Comparison of ENCODE assay signal across 8 cellular contexts in genomic region chr9:37410969-37411785, GRCh38. TPM values are rescaled to one million over a fixed set of nuclear protein-coding genes. Genes with fewer than 3 reads are reported as not detected.
DNase-seq lines count a peak whose midpoint lies in the region; ATAC-seq, FAIRE-seq and TF ChIP-seq lines count a peak whose summit lies in the region.

No MANE protein-coding gene starts in this region.

- peak; percentile 32 for ATAC-seq in HG03045 (IDR thresholded peaks at IDR 0.05; ENCODE audit: unreplicated experiment)
- ATAC-seq in activated T-helper 17 cell treated with anti-CD3 and anti-CD28 coated beads, Interleukin-2, amount 50 U/mL, for 72 hours (replicated peaks) = peak; percentile 57

- CTCF ChIA-PET in MCF 10A (lab: Yijun Ruan, JAX) = interaction anchor here (0.6 to 3.9 kb wide), 8 partner anchors 12 to 537 kb away, joined by 3 to 24 read pairs (median 3); no protein-coding TSS in a partner anchor

- no peak overlapping the region for H3K9ac ChIP-seq in colonic mucosa (ENCODE audit: low read depth in 2 of 2, low read length in 2 of 2)

- intact Hi-C loops in MCF 10A (cut with micrococcal nuclease) = loop anchor here (5.0 to 10.0 kb wide), 2 partner anchors 416 to 539 kb away; no protein-coding TSS in a partner anchor
- intact Hi-C loops in breast epithelium (cut with DNase I; ENCODE audit: low total_unique reads) = loop anchor here (5.0 kb wide), 1 partner anchor 389 kb away; no protein-coding TSS in a partner anchor
- intact Hi-C loops in colonic mucosa (cut with DNase I) = no loop called here

- no peaks in the 10 kb centered on the region for H3K9me3 Mint-ChIP-seq in MCF 10A (ENCODE audit: unreplicated experiment)
- H3K9me3 Mint-ChIP-seq in activated T-helper 17 cell treated with anti-CD3 and anti-CD28 coated beads, Interleukin-2, amount 50 U/mL, for 72 hours = no peaks in the 10 kb centered on the region

- no peaks in the 10 kb centered on the region for H3K36me3 Mint-ChIP-seq in MCF 10A (ENCODE audit: insufficient read depth, unreplicated experiment)
- no peaks in the 10 kb centered on the region for H3K36me3 Mint-ChIP-seq in activated T-helper 17 cell treated with anti-CD3 and anti-CD28 coated beads, Interleukin-2, amount 50 U/mL, for 72 hours (ENCODE audit: low read depth)

- no peak for TF ChIP-seq POLR2A in breast epithelium (IDR thresholded peaks at IDR 0.05)

- 27 to 62% (median 43%) methylated on average over 12 of the region's 13 CpGs for WGBS in small intestine, 3 donors

- H3K4me1 ChIP-seq in breast epithelium = no peaks in the 10 kb centered on the region
- H3K4me1 ChIP-seq in small intestine (ENCODE audit: control insufficient read depth in 2 of 2, insufficient read depth in 1 of 2, low read depth in 1 of 2, low read length in 1 of 2) = no peaks in the 10 kb centered on the region
- no peaks in the 10 kb centered on the region for H3K4me1 ChIP-seq in colonic mucosa

- peak overlapping the region; percentile 94 for H3K27ac Mint-ChIP-seq in MCF 10A (ENCODE audit: low read depth, unreplicated experiment)
- H3K27ac Mint-ChIP-seq in activated T-helper 17 cell treated with anti-CD3 and anti-CD28 coated beads, Interleukin-2, amount 50 U/mL, for 72 hours = peak overlapping the region; percentile 78

- H3K4me3 ChIP-seq in breast epithelium (no peak overlapping the region), small intestine (ENCODE audit: low read depth in 1 of 2, low read length in 2 of 2) (no peak overlapping the region), colonic mucosa (no peak overlapping the region)

- no peak overlapping the region for H3K4me3 Mint-ChIP-seq in MCF 10A (ENCODE audit: unreplicated experiment)
- H3K4me3 Mint-ChIP-seq in activated T-helper 17 cell treated with anti-CD3 and anti-CD28 coated beads, Interleukin-2, amount 50 U/mL, for 72 hours = peak overlapping the region; percentile 50

- no peak overlapping the region for H3K27ac ChIP-seq in breast epithelium
- H3K27ac ChIP-seq in small intestine (ENCODE audit: low read depth in 1 of 2, low read length in 1 of 2) = no peak overlapping the region
- H3K27ac ChIP-seq in colonic mucosa = no peak overlapping the region

- BruUV-seq in MCF 10A (replicated peaks; lab: Mats Ljungman, UMichigan) = no TSS peak

- POLR2A ChIA-PET in MCF 10A (lab: Yijun Ruan, JAX) = interaction anchor here (0.7 to 5.3 kb wide), 6 partner anchors 12 to 80 kb away, joined by 3 to 37 read pairs (median 6); partner anchors contain the start of gene GRHPR

- in situ Hi-C loops in G401 (cut with HindIII; ENCODE audit: low sequenced_read_pairs) = no loop called here

- H3K36me3 ChIP-seq in breast epithelium (no peaks in the 10 kb centered on the region), small intestine (ENCODE audit: control insufficient read depth in 2 of 2, insufficient read depth in 2 of 2, low read length in 2 of 2) (no peaks in the 10 kb centered on the region), colonic mucosa (no peaks in the 10 kb centered on the region)

- TF ChIP-seq CTCF in MCF 10A (IDR thresholded peaks at IDR 0.05; ENCODE audit: unreplicated experiment) (peak; percentile 7), breast epithelium (IDR thresholded peaks at IDR 0.05) (no peak), colonic mucosa (IDR thresholded peaks at IDR 0.05) (no peak)

- H3K27me3 ChIP-seq in breast epithelium (no peaks in the 10 kb centered on the region), small intestine (ENCODE audit: control insufficient read depth in 2 of 2, insufficient read depth in 2 of 2, low read length in 2 of 2) (no peaks in the 10 kb centered on the region), colonic mucosa (no peaks in the 10 kb centered on the region)

- H3K9me3 ChIP-seq in breast epithelium (no peaks in the 10 kb centered on the region), small intestine (ENCODE audit: control insufficient read depth, low read depth) (no peaks in the 10 kb centered on the region), colonic mucosa (no peaks in the 10 kb centered on the region)

- no peaks in the 10 kb centered on the region for H3K27me3 Mint-ChIP-seq in MCF 10A (ENCODE audit: insufficient read depth, unreplicated experiment)
- peaks cover 4% of the 10 kb centered on the region for H3K27me3 Mint-ChIP-seq in activated T-helper 17 cell treated with anti-CD3 and anti-CD28 coated beads, Interleukin-2, amount 50 U/mL, for 72 hours

- peak; percentile 19 for DNase-seq in MCF 10A (ENCODE audit: unreplicated experiment)
- no peak for DNase-seq in breast epithelium (ENCODE audit: low spot score in 2 of 2)
- DNase-seq in small intestine = peak; percentile 67
- no peak for DNase-seq in colonic mucosa
- no peak for DNase-seq in amygdala (lab: John Stamatoyannopoulos, UW)
- no peak for DNase-seq in G401 (ENCODE audit: low spot score)

- FAIRE-seq in small intestine (lab: Jason Lieb, UNC) = no peak

- H3K4me1 Mint-ChIP-seq in MCF 10A (ENCODE audit: insufficient read depth, unreplicated experiment) = peaks cover 37% of the 10 kb centered on the region
- H3K4me1 Mint-ChIP-seq in activated T-helper 17 cell treated with anti-CD3 and anti-CD28 coated beads, Interleukin-2, amount 50 U/mL, for 72 hours = peaks cover 27% of the 10 kb centered on the region

RNA-seq across cellular contexts. Expression of gene GRHPR, which starts 11.3 kb away (rescaled TPM):
- 114 and 121 TPM in 2 replicates for total RNA-seq in MCF 10A (2022)
- total RNA-seq in breast epithelium = 100 to 1,000 TPM; 117 to 144 (median 140) TPM
- total RNA-seq in activated T-helper 17 cell treated with anti-CD3 and anti-CD28 coated beads, Interleukin-2, amount 50 U/mL, for 72 hours = 10 to 100 TPM; 46.4 to 47.0 TPM
- 100 to 1,000 TPM; 103 to 134 (median 132) TPM for polyA plus RNA-seq in small intestine
- total RNA-seq in colonic mucosa = 10 to 100 TPM; 71.1 to 94.0 TPM
- total RNA-seq in G401 (2014; rRNA removed; shearing (Covaris generic)) = 181 and 183 TPM in 2 replicates

RNA-seq across cellular contexts. Expression of gene ZBTB5, which starts 54.1 kb away (rescaled TPM):
- 8.9 and 9.0 TPM in 2 replicates for total RNA-seq in MCF 10A (2022)
- 10 to 100 TPM; 10.6 to 21.5 (median 14.7) TPM for total RNA-seq in breast epithelium
- total RNA-seq in activated T-helper 17 cell treated with anti-CD3 and anti-CD28 coated beads, Interleukin-2, amount 50 U/mL, for 72 hours = 10 to 100 TPM in 1 of 2 donors, 1 to 10 TPM in 1; 7.7 to 13.8 TPM
- 1 to 10 TPM; 5.8 to 7.6 (median 6.2) TPM for polyA plus RNA-seq in small intestine
- total RNA-seq in colonic mucosa = 1 to 10 TPM; 8.9 to 9.7 TPM
- total RNA-seq in G401 (2014; rRNA removed; shearing (Covaris generic)) = 18.8 and 20.7 TPM in 2 replicates

Comparison
In these comparisons a context has a peak if more than half of its experiments do, and no peak if none do; other contexts are left out.
1. DNase-seq: peak in MCF 10A (single experiment) and small intestine (single experiment); none in breast epithelium (0 of 2), colonic mucosa (single experiment), amygdala (0 of 56) and G401 (single experiment).